Comparison of ENCODE assay signal across 14 cellular contexts in genomic region chr22:19041403-19042074, GRCh38.
A peak's percentile ranks its signal among the peaks of the same experiment; 100 is the strongest.
DNase-seq lines count a peak whose midpoint lies in the region; FAIRE-seq and TF ChIP-seq lines count a peak whose summit lies in the region.
"Had no signal": no experiment of that assay in that cellular context is flagged by ENCODE, and none has a peak within 500 bp of the region (broad histone marks: within the 10 kb centered on the region; RNA-seq: fewer than 3 reads in every experiment).

No MANE protein-coding gene starts in this region.

- peaks cover 0 to 29% (median 24%) of the 10 kb centered on the region in 10 experiments; a peak in 16 of 20 replicates for H3K4me1 ChIP-seq in BLaER1 treated with 17β-estradiol and CSF1 and Interleukin-3, amounts not matched to agents 10 nM and 100 nM
- H3K4me1 ChIP-seq in kidney (ENCODE audit: control insufficient read depth in 1 of 2, insufficient read depth in 1 of 2, low read depth in 1 of 2, low read length in 2 of 2): no peaks in the 10 kb centered on the region

- peaks cover 75 to 100% (median 95%) of the 10 kb centered on the region in 11 experiments for H3K36me3 ChIP-seq in BLaER1 treated with 17β-estradiol and CSF1 and Interleukin-3, amounts not matched to agents 10 nM and 100 nM
- H3K36me3 ChIP-seq in kidney (ENCODE audit: control insufficient read depth in 1 of 2, insufficient read depth in 2 of 2, low read length in 2 of 2): peaks cover 38 to 46% of the 10 kb centered on the region in 2 donors

- H3K27ac ChIP-seq in BLaER1 treated with 17β-estradiol and CSF1 and Interleukin-3, amounts not matched to agents 10 nM and 100 nM: 0 out of 22 replicates have a peak overlapping the region, but pooled peaks of 1 of the 11 experiments have one; percentile 22
- no peak overlapping the region for H3K27ac ChIP-seq in kidney (ENCODE audit: low read depth in 2 of 2, low read length in 2 of 2)

- H3K4me3 ChIP-seq in BLaER1 treated with 17β-estradiol and CSF1 and Interleukin-3, amounts not matched to agents 10 nM and 100 nM: no peak overlapping the region
- H3K4me3 ChIP-seq in kidney (ENCODE audit: low read length in 2 of 2): no peak overlapping the region

- H3K4me2 ChIP-seq in BLaER1 treated with 17β-estradiol and CSF1 and Interleukin-3, amounts not matched to agents 10 nM and 100 nM: peak overlapping the region in 8 of 11 experiments; percentile 27 to 83 (median 53); a peak in 15 of 22 replicates

- no peak for FAIRE-seq in kidney (lab: Jason Lieb, UNC)
- FAIRE-seq: RCC 7860 had no signal

- H3K9ac ChIP-seq in BLaER1 treated with 17β-estradiol and CSF1 and Interleukin-3, amounts not matched to agents 10 nM and 100 nM: peak overlapping the region in 3 of 11 experiments; percentile 6 to 29 (median 13); a peak in 1 of 22 replicates
- no peak overlapping the region for H3K9ac ChIP-seq in kidney (ENCODE audit: low read length in 2 of 2)

- no peaks in the 10 kb centered on the region for H3K27me3 ChIP-seq in BLaER1 treated with 17β-estradiol and CSF1 and Interleukin-3, amounts not matched to agents 10 nM and 100 nM

- intact Hi-C loops in kidney (cut with DNase I): no loop called here
- intact Hi-C loops in posterior vena cava (cut with DNase I): loop anchor here in 1 of 2 donors (10.0 kb wide), 1 partner anchor 47 kb away; no protein-coding TSS in a partner anchor

- peak; percentile 13 for DNase-seq in D341Med (ENCODE audit: low spot score)
- DNase-seq in kidney: peak; percentile 45
- peak; percentile 66 for DNase-seq in posterior vena cava (ENCODE audit: low spot score)
- DNase-seq in medulla oblongata (ENCODE audit: extremely low spot score): no peak
- DNase-seq in activated CD4-positive, alpha-beta T cell treated with anti-CD3 and anti-CD28 coated beads, Interleukin-2, amount 50 U/mL, for 4 hours: no peak
- DNase-seq in RPMI8226: no peak
- DNase-seq: EL, MV-4-11, NCI-H1436, NCI-H2081, NCI-H524, SIG-M5 had no signal

- TF ChIP-seq CTCF in kidney (IDR thresholded peaks at IDR 0.05; ENCODE audit: borderline replicate concordance, extremely low read depth, insufficient read depth): no peak

- no peaks in the 10 kb centered on the region for H3K9me3 ChIP-seq in BLaER1 treated with 17β-estradiol and CSF1 and Interleukin-3, amounts not matched to agents 10 nM and 100 nM (replicated peaks in 1 of 11)
- no peaks in the 10 kb centered on the region for H3K9me3 ChIP-seq in kidney (ENCODE audit: control insufficient read depth in 1 of 2, low read length in 2 of 2)

- H4K20me1 ChIP-seq in BLaER1 treated with 17β-estradiol and CSF1 and Interleukin-3, amounts not matched to agents 10 nM and 100 nM: peaks cover 0 to 86% (median 79%) of the 10 kb centered on the region in 11 experiments; a peak in 20 of 22 replicates

Comparison
In these comparisons a context has a peak if more than half of its experiments do, and no peak if none do; other contexts are left out.
1. DNase-seq: peak in D341Med (single experiment), kidney (single experiment) and posterior vena cava (single experiment); none in medulla oblongata (single experiment), activated CD4-positive, alpha-beta T cell treated with anti-CD3 and anti-CD28 coated beads, Interleukin-2, amount 50 U/mL, for 4 hours (0 of 2) and RPMI8226 (single experiment).